Comparison of ENCODE assay signal across 8 cellular contexts in the genomic region with DNA sequence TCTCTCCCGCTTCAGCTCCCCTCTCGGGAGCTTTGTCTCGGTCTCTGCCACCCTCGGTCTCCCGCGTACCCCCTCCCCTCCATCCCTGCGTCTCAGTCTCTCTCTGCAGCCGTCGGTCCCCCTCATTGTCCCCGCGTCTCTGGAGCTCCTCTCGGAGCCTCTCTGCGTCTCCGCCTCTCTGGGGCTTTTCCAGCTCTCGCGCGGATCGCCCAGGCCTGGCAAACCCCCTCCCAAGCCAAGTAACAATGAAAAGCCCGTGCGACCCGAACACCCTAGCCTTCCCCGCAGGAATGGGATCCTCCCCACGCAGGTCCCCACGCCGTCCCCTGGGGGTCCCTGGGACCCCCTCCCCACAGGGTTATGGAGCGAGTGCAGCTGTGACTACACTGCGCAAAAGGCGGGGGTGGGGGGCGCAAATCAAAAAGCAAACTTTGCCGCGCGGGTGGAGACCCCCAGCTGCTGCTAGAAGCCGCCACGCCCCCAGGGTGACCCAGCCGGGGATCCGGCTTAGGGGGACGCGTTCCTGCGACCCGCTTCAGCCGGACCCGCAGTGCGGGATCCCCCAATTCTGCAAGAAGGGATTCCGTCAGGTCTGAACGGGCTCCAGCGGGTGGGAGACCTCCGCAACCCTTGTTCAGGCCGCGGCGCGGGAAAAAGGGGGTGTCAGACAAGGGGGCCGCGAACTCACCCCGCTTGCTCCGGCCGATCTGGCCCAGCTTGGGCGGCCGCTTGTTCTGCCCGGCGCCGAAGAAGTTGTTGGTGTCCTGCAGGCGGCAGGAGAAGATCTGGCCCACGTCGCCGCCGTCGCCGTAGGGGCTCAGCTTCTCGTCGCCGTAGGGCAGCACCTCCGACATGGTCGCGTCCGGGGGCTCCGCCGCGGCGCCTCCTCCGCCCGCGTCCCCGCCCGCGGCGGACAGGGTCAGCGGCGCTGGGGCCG. TPM values are rescaled to one million over a fixed set of nuclear protein-coding genes. Genes with fewer than 3 reads are reported as not detected.
DNase-seq lines count a peak whose midpoint lies in the region; ATAC-seq and TF ChIP-seq lines count a peak whose summit lies in the region.

No MANE protein-coding gene starts in this region.

- H3K9me3 ChIP-seq in NT2/D1 (ENCODE audit: insufficient read depth, low read length): no peaks in the 10 kb centered on the region

- peaks cover 40% of the 10 kb centered on the region for H3K27me3 ChIP-seq in NT2/D1 (ENCODE audit: insufficient read depth, insufficient read length)

- H3K4me1 ChIP-seq in NT2/D1 (ENCODE audit: insufficient read depth, insufficient read length): peaks cover 6% of the 10 kb centered on the region

- H3K9ac ChIP-seq in NT2/D1 (ENCODE audit: insufficient read length, low read depth): peak overlapping the region; percentile 71

- H3K27ac Mint-ChIP-seq in natural killer cell treated with Interleukin-12 subunit alpha and Interleukin-12 subunit beta and Interleukin-15 and Interleukin-18, amount 100 ng/mL, for 72 hours: no peak overlapping the region

- peak overlapping the region; percentile 71 for H3K4me3 ChIP-seq in NT2/D1 (ENCODE audit: insufficient read length, low read depth)
- peak overlapping the region; percentile 70 for H3K4me3 ChIP-seq in epithelial cell of esophagus (ENCODE audit: low read length)

- H3K36me3 ChIP-seq in NT2/D1 (ENCODE audit: insufficient read depth, insufficient read length, low read length): no peaks in the 10 kb centered on the region

- H3K27me3 Mint-ChIP-seq in natural killer cell treated with Interleukin-12 subunit alpha and Interleukin-12 subunit beta and Interleukin-15 and Interleukin-18, amount 100 ng/mL, for 72 hours: peaks cover 50 to 66% of the 10 kb centered on the region in 2 donors

- TF ChIP-seq CTCF in epithelial cell of esophagus (IDR thresholded peaks at IDR 0.05; ENCODE audit: insufficient read depth, low read depth, low read length, missing control alignments): no peak

- no peaks in the 10 kb centered on the region for H3K9me3 Mint-ChIP-seq in natural killer cell treated with Interleukin-12 subunit alpha and Interleukin-12 subunit beta and Interleukin-15 and Interleukin-18, amount 100 ng/mL, for 72 hours

- ATAC-seq in natural killer cell treated with Interleukin-12 subunit alpha and Interleukin-12 subunit beta and Interleukin-15 and Interleukin-18, amount 100 ng/mL, for 72 hours: peak in 1 of 2 donors; percentile 1
- ATAC-seq in GM18870 (IDR thresholded peaks at IDR 0.05; ENCODE audit: unreplicated experiment) (no peak), HG03342 (IDR thresholded peaks at IDR 0.05; ENCODE audit: unreplicated experiment) (no peak)

- DNase-seq in COR-L47 (lab: John Stamatoyannopoulos, UW): peak; percentile 20
- no peak for DNase-seq in NT2/D1 (ENCODE audit: low read depth, low spot score)
- no peak for DNase-seq in epithelial cell of esophagus (ENCODE audit: low read depth)
- DNase-seq in natural killer cell treated with Interleukin-12 subunit alpha and Interleukin-12 subunit beta and Interleukin-15 and Interleukin-18, amount 100 ng/mL, for 72 hours (ENCODE audit: low spot score): no peak
- DNase-seq in NCI-H526 treated with DMSO at 0.1 percent for 48 hours (lab: John Stamatoyannopoulos, UW): no peak
- no peak for DNase-seq in NCI-H2029 treated with DMSO at 0.1 percent for 48 hours (lab: John Stamatoyannopoulos, UW)

- H3K4me3 Mint-ChIP-seq in natural killer cell treated with Interleukin-12 subunit alpha and Interleukin-12 subunit beta and Interleukin-15 and Interleukin-18, amount 100 ng/mL, for 72 hours: peak overlapping the region; percentile 78

- H3K36me3 Mint-ChIP-seq in natural killer cell treated with Interleukin-12 subunit alpha and Interleukin-12 subunit beta and Interleukin-15 and Interleukin-18, amount 100 ng/mL, for 72 hours: peaks cover 5% of the 10 kb centered on the region

- peaks cover 0 to 20% of the 10 kb centered on the region in 2 donors for H3K4me1 Mint-ChIP-seq in natural killer cell treated with Interleukin-12 subunit alpha and Interleukin-12 subunit beta and Interleukin-15 and Interleukin-18, amount 100 ng/mL, for 72 hours (ENCODE audit: low read depth in 2 of 2)

RNA-seq across cellular contexts. Expression of gene CAMK2N1, which starts 1.2 kb away (rescaled TPM):
- 1 to 10 TPM; 1.1 to 2.1 TPM for total RNA-seq in natural killer cell treated with Interleukin-12 subunit alpha and Interleukin-12 subunit beta and Interleukin-15 and Interleukin-18, amount 100 ng/mL, for 72 hours

RNA-seq across cellular contexts. Expression of gene MUL1, which starts 23.2 kb away (rescaled TPM):
- total RNA-seq in natural killer cell treated with Interleukin-12 subunit alpha and Interleukin-12 subunit beta and Interleukin-15 and Interleukin-18, amount 100 ng/mL, for 72 hours: 10 to 100 TPM; 23.3 to 30.6 TPM
